ENCODE assay signal across 8 cellular contexts in genomic region chrX:72713130-72713529, GRCh38. TPM values are rescaled to one million over a fixed set of nuclear protein-coding genes. Genes with fewer than 3 reads are reported as not detected.
DNase-seq lines count a peak whose midpoint lies in the region; ATAC-seq and TF ChIP-seq lines count a peak whose summit lies in the region.

No MANE protein-coding gene starts in this region.

- DNase-seq in NT2/D1 (ENCODE audit: low read depth, low spot score) (no peak), prostate gland (ENCODE audit: low spot score) (no peak), middle frontal gyrus (ENCODE audit: extremely low spot score, low spot score) (no peak), SKM-1 (lab: John Stamatoyannopoulos, UW; ENCODE audit: unreplicated experiment) (no peak), NOMO-1 treated with dmso at 0.1 percent for 144 hours (lab: John Stamatoyannopoulos, UW; ENCODE audit: unreplicated experiment) (no peak)

- no peak for ATAC-seq in GM18505 (IDR thresholded peaks at IDR 0.05; ENCODE audit: unreplicated experiment)

- intact Hi-C loops in prostate gland (cut with DNase I): no loop called here

- peak overlapping the region; percentile 57; the same call in 1 of the 2 replicates for H3K9ac ChIP-seq in ES-I3 (ENCODE audit: low read depth, low read length)
- peak overlapping the region; percentile 50 for H3K9ac ChIP-seq in NT2/D1 (ENCODE audit: insufficient read length, low read depth)
- H3K9ac ChIP-seq in endocrine pancreas (ENCODE audit: control insufficient read depth, insufficient read depth, low read length): no peak overlapping the region

- H3K4me1 ChIP-seq in ES-I3 (ENCODE audit: insufficient read depth, low read length): peaks cover 8% of the 10 kb centered on the region; the same call in 1 of the 2 replicates
- H3K4me1 ChIP-seq in NT2/D1 (ENCODE audit: insufficient read depth, insufficient read length): no peaks in the 10 kb centered on the region
- no peaks in the 10 kb centered on the region for H3K4me1 ChIP-seq in endocrine pancreas (ENCODE audit: control insufficient read depth, insufficient read depth, low read length)
- no peaks in the 10 kb centered on the region for H3K4me1 ChIP-seq in prostate gland (replicated peaks)

- H3K27me3 ChIP-seq in NT2/D1 (ENCODE audit: insufficient read depth, insufficient read length) (no peaks in the 10 kb centered on the region), endocrine pancreas (ENCODE audit: control insufficient read depth, insufficient read depth, low read length) (no peaks in the 10 kb centered on the region), prostate gland (replicated peaks; ENCODE audit: insufficient read depth) (no peaks in the 10 kb centered on the region)

- no peak for TF ChIP-seq CTCF in prostate gland (IDR thresholded peaks at IDR 0.05)

- H3K9me3 ChIP-seq in ES-I3 (ENCODE audit: control insufficient read depth, insufficient read depth, low read length) (no peaks in the 10 kb centered on the region), NT2/D1 (ENCODE audit: insufficient read depth, low read length) (no peaks in the 10 kb centered on the region), endocrine pancreas (ENCODE audit: control insufficient read depth, low read length) (no peaks in the 10 kb centered on the region), prostate gland (no peaks in the 10 kb centered on the region)

- WGBS in prostate gland: 26% methylated on average over 3 of the region's 3 CpGs

- H3K36me3 ChIP-seq in ES-I3 (ENCODE audit: insufficient read depth, low read length): no peaks in the 10 kb centered on the region
- H3K36me3 ChIP-seq in NT2/D1 (ENCODE audit: insufficient read depth, insufficient read length, low read length): peaks cover 4% of the 10 kb centered on the region
- H3K36me3 ChIP-seq in endocrine pancreas (ENCODE audit: control insufficient read depth, insufficient read depth, low read length): no peaks in the 10 kb centered on the region
- no peaks in the 10 kb centered on the region for H3K36me3 ChIP-seq in prostate gland

- peak overlapping the region; percentile 30 to 81 for H3K27ac ChIP-seq in prostate gland

- H3K4me3 ChIP-seq in NT2/D1 (ENCODE audit: insufficient read length, low read depth) (peak overlapping the region; percentile 67), endocrine pancreas (ENCODE audit: control insufficient read depth, insufficient read depth, low read length) (peak overlapping the region; percentile 84), prostate gland (peak overlapping the region; percentile 35 to 38)

- TF ChIP-seq POLR2A in prostate gland (IDR thresholded peaks at IDR 0.05): no peak
- TF ChIP-seq POLR2A in GM18505 (IDR thresholded peaks at IDR 0.05; ENCODE audit: borderline replicate concordance, extremely low read depth, insufficient read depth, insufficient read length): no peak

RNA-seq across cellular contexts. Expression of gene PHKA1, which starts 1.0 kb away (rescaled TPM):
- total RNA-seq in prostate gland: 10 to 100 TPM; 12.4 TPM
